Comparison of ENCODE assay signal across 13 cellular contexts in the genomic region with DNA sequence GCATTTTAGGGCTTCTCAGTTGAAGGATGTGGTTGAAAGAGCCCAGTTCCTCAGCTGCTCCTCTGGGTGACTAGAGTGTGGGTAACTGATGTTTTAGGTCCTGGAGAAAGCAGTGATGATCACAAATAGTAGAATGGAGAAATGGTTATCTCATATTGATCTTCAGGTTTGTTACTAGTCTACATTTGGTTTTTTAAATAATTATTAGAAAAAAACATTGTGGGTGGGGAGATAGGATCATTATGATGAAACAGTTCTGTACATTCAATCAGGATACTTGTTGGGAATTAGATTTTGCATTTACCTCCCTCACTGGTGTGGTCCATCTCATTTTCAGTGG. TPM values are rescaled to one million over a fixed set of nuclear protein-coding genes. Genes with fewer than 3 reads are reported as not detected.
DNase-seq lines count a peak whose midpoint lies in the region; ATAC-seq and TF ChIP-seq lines count a peak whose summit lies in the region.
"Had no signal": no experiment of that assay in that cellular context is flagged by ENCODE, and none has a peak within 500 bp of the region (broad histone marks: within the 10 kb centered on the region; RNA-seq: fewer than 3 reads in every experiment).

No MANE protein-coding gene starts in this region.

- no peaks in the 10 kb centered on the region for H3K9me3 ChIP-seq in CD4-positive, alpha-beta memory T cell (ENCODE audit: control insufficient read depth in 1 of 2, low read length in 2 of 2)
- H3K9me3 ChIP-seq in trophoblast cell (ENCODE audit: insufficient read depth, low read depth, low read length), result no peaks in the 10 kb centered on the region
- H3K9me3 ChIP-seq in body of pancreas, result no peaks in the 10 kb centered on the region
- H3K9me3 ChIP-seq: mucosa of descending colon, SJCRH30, stomach had no signal

- H3K4me1 ChIP-seq in CD4-positive, alpha-beta memory T cell (ENCODE audit: insufficient read depth, low read length), result peaks cover 58% of the 10 kb centered on the region
- peaks cover 5 to 6% of the 10 kb centered on the region in 2 experiments for H3K4me1 ChIP-seq in trophoblast cell (ENCODE audit: control insufficient read depth in 1 of 2, insufficient read depth in 2 of 2, low read length in 2 of 2)
- peaks cover 9% of the 10 kb centered on the region for H3K4me1 ChIP-seq in body of pancreas

- H3K4me3 ChIP-seq in CD4-positive, alpha-beta memory T cell (ENCODE audit: low read length in 2 of 2), result no peak overlapping the region
- no peak overlapping the region for H3K4me3 ChIP-seq in trophoblast cell (ENCODE audit: low read depth, low read length)
- no peak overlapping the region for H3K4me3 ChIP-seq in body of pancreas
- H3K4me3 ChIP-seq: coronary artery, mucosa of descending colon, SJCRH30, stomach had no signal

- no peak overlapping the region for H3K4me2 ChIP-seq in trophoblast cell (ENCODE audit: low read length)

- no peaks in the 10 kb centered on the region for H3K36me3 ChIP-seq in CD4-positive, alpha-beta memory T cell (ENCODE audit: insufficient read depth, low read length)
- H3K36me3 ChIP-seq in trophoblast cell (ENCODE audit: control insufficient read depth in 1 of 2, insufficient read depth in 2 of 2, low read length in 2 of 2) (peaks cover 0 to 3% of the 10 kb centered on the region in 2 experiments), body of pancreas (replicated peaks in 1 of 2; ENCODE audit: insufficient read depth in 1 of 2, low read depth in 2 of 2) (no peaks in the 10 kb centered on the region)
- H3K36me3 ChIP-seq: SJCRH30, stomach had no signal

- H3K27me3 ChIP-seq in CD4-positive, alpha-beta memory T cell (ENCODE audit: insufficient read depth, low read length), result no peaks in the 10 kb centered on the region
- H3K27me3 ChIP-seq in trophoblast cell (ENCODE audit: insufficient read depth, low read length) (no peaks in the 10 kb centered on the region), body of pancreas (no peaks in the 10 kb centered on the region)
- H3K27me3 ChIP-seq: SJCRH30, stomach had no signal

- no peak overlapping the region for H2AK5ac ChIP-seq in trophoblast cell (ENCODE audit: low read length)

- H2BK120ac ChIP-seq in trophoblast cell (ENCODE audit: insufficient read depth, low read length, poor library complexity), result no peak overlapping the region

- H3K27ac ChIP-seq in 22Rv1, result no peak overlapping the region
- H3K27ac ChIP-seq in CD4-positive, alpha-beta memory T cell (ENCODE audit: low read depth, low read length), result no peak overlapping the region
- no peak overlapping the region for H3K27ac ChIP-seq in trophoblast cell (ENCODE audit: low read depth, low read length)
- H3K27ac ChIP-seq in body of pancreas, result no peak overlapping the region
- H3K27ac ChIP-seq: coronary artery, SJCRH30 had no signal

- POLR2A ChIA-PET in CD4-positive, alpha-beta memory T cell (lab: Charles Lee; ENCODE audit: partially characterized antibody), result interaction anchor here (0.8 to 5.4 kb wide), 7 partner anchors 24 to 111 kb away, joined by 3 to 53 read pairs (median 6); partner anchors contain the start of genes CCDC134 and SREBF2
- POLR2A ChIA-PET in activated CD8-positive, alpha-beta T cell treated with anti-CD3 and anti-CD28 coated beads for 36 hours (lab: Charles Lee), result interaction anchor here (0.8 to 4.9 kb wide), 14 partner anchors 9 to 89 kb away, joined by 3 to 48 read pairs (median 10); partner anchors contain the start of genes CCDC134, CENPM and SREBF2

- H3K18ac ChIP-seq in trophoblast cell (ENCODE audit: low read length), result no peak overlapping the region

- peaks cover 0 to 5% of the 10 kb centered on the region in 2 donors for H3K36me3 Mint-ChIP-seq in CD4-positive, alpha-beta memory T cell
- peaks cover 23% of the 10 kb centered on the region for H3K36me3 Mint-ChIP-seq in activated CD8-positive, alpha-beta T cell treated with anti-CD3 and anti-CD28 coated beads for 36 hours (ENCODE audit: low read depth)
- H3K36me3 Mint-ChIP-seq in glutamatergic neuron (ENCODE audit: unreplicated experiment), result no peaks in the 10 kb centered on the region

- H3K4me1 Mint-ChIP-seq in CD4-positive, alpha-beta memory T cell, result peaks cover 30 to 64% (median 45%) of the 10 kb centered on the region in 4 donors
- H3K4me1 Mint-ChIP-seq in activated CD8-positive, alpha-beta T cell treated with anti-CD3 and anti-CD28 coated beads for 36 hours (ENCODE audit: low read depth), result peaks cover 67% of the 10 kb centered on the region
- H3K4me1 Mint-ChIP-seq in glutamatergic neuron (ENCODE audit: low read depth, unreplicated experiment), result peaks cover 23% of the 10 kb centered on the region

- no peak overlapping the region for H2BK12ac ChIP-seq in trophoblast cell (ENCODE audit: low read length)

- TF ChIP-seq CTCF in 22Rv1 (IDR thresholded peaks at IDR 0.05) (peak; percentile 27; the same call in 1 of the 2 replicates), glutamatergic neuron (IDR thresholded peaks at IDR 0.05; ENCODE audit: partially characterized antibody, unreplicated experiment) (peak; percentile 3), body of pancreas (IDR thresholded peaks at IDR 0.05) (no peak)
- peak; percentile 50 for TF ChIP-seq CTCF in activated CD8-positive, alpha-beta T cell treated with anti-CD3 and anti-CD28 coated beads for 36 hours (IDR thresholded peaks at IDR 0.05)

- H3K27ac Mint-ChIP-seq in CD4-positive, alpha-beta memory T cell, result peak overlapping the region; percentile 71 to 96 (median 86)
- H3K27ac Mint-ChIP-seq in activated CD8-positive, alpha-beta T cell treated with anti-CD3 and anti-CD28 coated beads for 36 hours, result peak overlapping the region; percentile 93
- H3K27ac Mint-ChIP-seq in glutamatergic neuron (ENCODE audit: unreplicated experiment), result peak overlapping the region; percentile 81

- H3K4ac ChIP-seq in trophoblast cell (ENCODE audit: low read depth, low read length), result no peak overlapping the region

- no peak for TF ChIP-seq POLR2A in body of pancreas (IDR thresholded peaks at IDR 0.05)

- H3K4me3 Mint-ChIP-seq in CD4-positive, alpha-beta memory T cell, result peak overlapping the region in 5 of 8 donors; percentile 0 to 64 (median 47)
- H3K4me3 Mint-ChIP-seq in activated CD8-positive, alpha-beta T cell treated with anti-CD3 and anti-CD28 coated beads for 36 hours, result no peak overlapping the region
- no peak overlapping the region for H3K4me3 Mint-ChIP-seq in glutamatergic neuron (ENCODE audit: unreplicated experiment)

- no peaks in the 10 kb centered on the region for H3K27me3 Mint-ChIP-seq in CD4-positive, alpha-beta memory T cell
- no peaks in the 10 kb centered on the region for H3K27me3 Mint-ChIP-seq in activated CD8-positive, alpha-beta T cell treated with anti-CD3 and anti-CD28 coated beads for 36 hours
- peaks cover 1% of the 10 kb centered on the region for H3K27me3 Mint-ChIP-seq in glutamatergic neuron (ENCODE audit: unreplicated experiment)

- H4K8ac ChIP-seq in trophoblast cell (ENCODE audit: low read depth, low read length), result no peak overlapping the region

- H2AFZ ChIP-seq in trophoblast cell (ENCODE audit: insufficient read depth, low read length, poor library complexity), result no peak overlapping the region

- H4K91ac ChIP-seq in trophoblast cell (ENCODE audit: low read depth, low read length), result no peak overlapping the region

- peaks cover 16% of the 10 kb centered on the region for H3K79me2 ChIP-seq in trophoblast cell (ENCODE audit: control insufficient read depth, insufficient read depth, low read length, poor library complexity)

- no peak overlapping the region for H3K14ac ChIP-seq in trophoblast cell (ENCODE audit: low read length)

- intact Hi-C loops in CD4-positive, alpha-beta memory T cell (cut with micrococcal nuclease), result loop anchor here (1.0 to 2.0 kb wide), 6 partner anchors 15 to 161 kb away; partner anchors contain the start of gene SREBF2
- intact Hi-C loops in activated CD8-positive, alpha-beta T cell treated with anti-CD3 and anti-CD28 coated beads for 36 hours (cut with micrococcal nuclease), result loop anchor here (1.0 to 2.0 kb wide), 2 partner anchors 15 kb away; no protein-coding TSS in a partner anchor
- intact Hi-C loops in body of pancreas (cut with DNase I), result no loop called here

- no peak overlapping the region for H2BK5ac ChIP-seq in trophoblast cell (ENCODE audit: low read depth, low read length, poor library complexity)

- no peak overlapping the region for H3K23ac ChIP-seq in trophoblast cell (ENCODE audit: low read length)

- ATAC-seq in activated CD8-positive, alpha-beta T cell treated with anti-CD3 and anti-CD28 coated beads for 36 hours, result no peak
- ATAC-seq in body of pancreas, result no peak

- peaks cover 0 to 1% (median 0%) of the 10 kb centered on the region in 8 donors for H3K9me3 Mint-ChIP-seq in CD4-positive, alpha-beta memory T cell
- no peaks in the 10 kb centered on the region for H3K9me3 Mint-ChIP-seq in activated CD8-positive, alpha-beta T cell treated with anti-CD3 and anti-CD28 coated beads for 36 hours
- H3K9me3 Mint-ChIP-seq in glutamatergic neuron (ENCODE audit: unreplicated experiment), result peaks cover 5% of the 10 kb centered on the region

- H4K12ac ChIP-seq in trophoblast cell (ENCODE audit: low read depth, low read length), result no peak overlapping the region

- CTCF ChIA-PET in CD4-positive, alpha-beta memory T cell (lab: Charles Lee; ENCODE audit: partially characterized antibody), result interaction anchor here (1.0 to 6.0 kb wide), 18 partner anchors 11 to 586 kb away, joined by 3 to 40 read pairs (median 8); partner anchors contain the start of genes CCDC134, CENPM, MEI1 and SREBF2
- CTCF ChIA-PET in activated CD8-positive, alpha-beta T cell treated with anti-CD3 and anti-CD28 coated beads for 36 hours (lab: Charles Lee), result interaction anchor here (0.7 to 3.9 kb wide), 15 partner anchors 8 to 160 kb away, joined by 3 to 42 read pairs (median 8); partner anchors contain the start of genes CCDC134 and SREBF2

- H3K9ac ChIP-seq in trophoblast cell (ENCODE audit: low read length), result no peak overlapping the region

- DNase-seq in CD4-positive, alpha-beta memory T cell, result no peak
- DNase-seq in activated CD8-positive, alpha-beta T cell treated with anti-CD3 and anti-CD28 coated beads for 36 hours, result no peak
- DNase-seq in glutamatergic neuron, result no peak
- no peak for DNase-seq in central memory CD4-positive, alpha-beta T cell
- no peak for DNase-seq in trophoblast cell
- no peak for DNase-seq in body of pancreas
- DNase-seq in pons (ENCODE audit: low spot score), result no peak
- DNase-seq: KG1 had no signal

- peaks cover 3% of the 10 kb centered on the region for H3K79me1 ChIP-seq in trophoblast cell (ENCODE audit: low read length)

RNA-seq across cellular contexts. Expression of gene SREBF2, which starts 24.9 kb away (rescaled TPM):
- total RNA-seq in CD4-positive, alpha-beta memory T cell, result 100 to 1,000 TPM; 109 to 112 TPM
- polyA plus RNA-seq in CD4-positive, alpha-beta memory T cell, result 10 to 100 TPM; 14.5 to 23.6 TPM
- 10 to 100 TPM; 87.1 to 92.9 TPM for total RNA-seq in activated CD8-positive, alpha-beta T cell treated with anti-CD3 and anti-CD28 coated beads for 36 hours
- 291 TPM for total RNA-seq in glutamatergic neuron (ENCODE audit: unreplicated experiment)
- polyA plus RNA-seq in trophoblast cell (2013), result 97.8 and 99.1 TPM in 2 replicates
- 10 to 100 TPM; 40.2 to 68.6 TPM for total RNA-seq in body of pancreas

RNA-seq across cellular contexts. Expression of gene SHISA8, which starts 57.0 kb away (rescaled TPM):
- not detected for total RNA-seq in CD4-positive, alpha-beta memory T cell
- polyA plus RNA-seq in CD4-positive, alpha-beta memory T cell, result not detected
- total RNA-seq in activated CD8-positive, alpha-beta T cell treated with anti-CD3 and anti-CD28 coated beads for 36 hours, result 1 to 10 TPM; 2.3 to 2.7 TPM
- total RNA-seq in glutamatergic neuron (ENCODE audit: unreplicated experiment) (not detected), body of pancreas (not detected)
- 0.31 and 0.43 TPM in 2 replicates for polyA plus RNA-seq in trophoblast cell (2013)
- total RNA-seq: mucosa of descending colon, SJCRH30, stomach had no signal

RNA-seq across cellular contexts. Expression of gene CCDC134, which starts 57.4 kb away (rescaled TPM):
- 10 to 100 TPM; 23.2 to 27.8 TPM for total RNA-seq in CD4-positive, alpha-beta memory T cell
- polyA plus RNA-seq in CD4-positive, alpha-beta memory T cell, result 1 to 10 TPM; 1.2 to 2.7 TPM
- 10 to 100 TPM; 15.2 to 15.9 TPM for total RNA-seq in activated CD8-positive, alpha-beta T cell treated with anti-CD3 and anti-CD28 coated beads for 36 hours
- total RNA-seq in glutamatergic neuron (ENCODE audit: unreplicated experiment) (9.4 TPM), body of pancreas (10 to 100 TPM in 1 of 2 donors, 1 to 10 TPM in 1; 3.1 to 13.5 TPM)
- polyA plus RNA-seq in trophoblast cell (2013), result 5.6 and 5.9 TPM in 2 replicates

Comparison
In these comparisons a context has a peak if more than half of its experiments do, and no peak if none do; other contexts are left out.
1. CTCF ChIP-seq: peak in 22Rv1 (single experiment), activated CD8-positive, alpha-beta T cell treated with anti-CD3 and anti-CD28 coated beads for 36 hours (single experiment) and glutamatergic neuron (single experiment); none in body of pancreas (0 of 7).
2. H3K4me3 Mint-ChIP-seq: peak in CD4-positive, alpha-beta memory T cell (5 of 8); none in activated CD8-positive, alpha-beta T cell treated with anti-CD3 and anti-CD28 coated beads for 36 hours (single experiment) and glutamatergic neuron (single experiment).
3. Peak in every context shown above with its lines, with median percentiles within 50 percentile points of each other: H3K27ac Mint-ChIP-seq.